In genomic region chr16:58411736-58412614, GRCh38 we compare ENCODE assay signal across 17 cellular contexts. TPM values are rescaled to one million over a fixed set of nuclear protein-coding genes. Genes with fewer than 3 reads are reported as not detected.
DNase-seq lines count a peak whose midpoint lies in the region; ATAC-seq, FAIRE-seq and TF ChIP-seq lines count a peak whose summit lies in the region.
"Had no signal": no experiment of that assay in that cellular context is flagged by ENCODE, and none has a peak within 500 bp of the region (broad histone marks: within the 10 kb centered on the region; RNA-seq: fewer than 3 reads in every experiment).

No MANE protein-coding gene starts in this region.

- WGBS in heart right ventricle, 2 donors = 85 to 87% methylated on average over 7 of the region's 7 CpGs

- peak in 3 of 8 donors; percentile 42 to 81 (median 65) for ATAC-seq in heart right ventricle
- no peak for ATAC-seq in activated CD8-positive, alpha-beta memory T cell treated with anti-CD3 and anti-CD28 coated beads, Interleukin-2, amount 10 ng/mL, durations not matched to agents 7 days and 5 days

- peak in 1 of 9 donors; percentile 9 for TF ChIP-seq CTCF in heart right ventricle (IDR thresholded peaks at IDR 0.05)

- H3K4me3 ChIP-seq in heart right ventricle = no peak overlapping the region
- H3K4me3 ChIP-seq: hepatocyte had no signal

- H3K9me3 Mint-ChIP-seq in activated CD8-positive, alpha-beta memory T cell treated with anti-CD3 and anti-CD28 coated beads, Interleukin-2, amount 10 ng/mL, durations not matched to agents 7 days and 5 days (ENCODE audit: low read depth) = no peaks in the 10 kb centered on the region

- H3K4me1 Mint-ChIP-seq in activated CD8-positive, alpha-beta memory T cell treated with anti-CD3 and anti-CD28 coated beads, Interleukin-2, amount 10 ng/mL, durations not matched to agents 7 days and 5 days = no peaks in the 10 kb centered on the region

- no peaks in the 10 kb centered on the region for H3K27me3 ChIP-seq in heart right ventricle
- H3K27me3 ChIP-seq: hepatocyte had no signal

- no peaks in the 10 kb centered on the region for H3K36me3 ChIP-seq in heart right ventricle
- H3K36me3 ChIP-seq: neutrophil had no signal

- H3K4me3 Mint-ChIP-seq in activated CD8-positive, alpha-beta memory T cell treated with anti-CD3 and anti-CD28 coated beads, Interleukin-2, amount 10 ng/mL, durations not matched to agents 7 days and 5 days = no peak overlapping the region

- peak overlapping the region in 9 of 10 donors; percentile 62 to 96 (median 92) for H3K27ac ChIP-seq in heart right ventricle
- H3K27ac ChIP-seq: hepatocyte, neutrophil had no signal

- H3K27me3 Mint-ChIP-seq in activated CD8-positive, alpha-beta memory T cell treated with anti-CD3 and anti-CD28 coated beads, Interleukin-2, amount 10 ng/mL, durations not matched to agents 7 days and 5 days = peaks cover 5% of the 10 kb centered on the region

- no peaks in the 10 kb centered on the region for H3K9me3 ChIP-seq in heart right ventricle
- H3K9me3 ChIP-seq: Caco-2, neutrophil had no signal

- DNase-seq in A172 (ENCODE audit: low spot score) (peak; percentile 21), HPDE6-E6E7 (ENCODE audit: extremely low spot score) (peak; percentile 60), SK-N-DZ (ENCODE audit: low spot score) (peak; percentile 42), heart right ventricle (no peak), GM19239 (ENCODE audit: insufficient read length, low spot score) (no peak), UCSD-AML1 (lab: John Stamatoyannopoulos, UW; ENCODE audit: unreplicated experiment) (no peak), AML-193 (lab: John Stamatoyannopoulos, UW) (no peak)
- no peak for DNase-seq in activated CD8-positive, alpha-beta memory T cell treated with anti-CD3 and anti-CD28 coated beads, Interleukin-2, amount 10 ng/mL, durations not matched to agents 7 days and 5 days
- DNase-seq: activated CD4-positive, alpha-beta T cell treated with anti-CD3 and anti-CD28 coated beads for 1 hour; activated naive CD4-positive, alpha-beta T cell treated with Interleukin-2 at 50 U/mL for 16 hours; Caco-2; HCEC 1CT; kidney glomerular epithelial cell; NCI-H1092 had no signal

- H3K4me1 ChIP-seq in heart right ventricle = peaks cover 9 to 63% (median 19%) of the 10 kb centered on the region in 9 donors
- H3K4me1 ChIP-seq: Caco-2 had no signal

- no peak overlapping the region for H3K27ac Mint-ChIP-seq in activated CD8-positive, alpha-beta memory T cell treated with anti-CD3 and anti-CD28 coated beads, Interleukin-2, amount 10 ng/mL, durations not matched to agents 7 days and 5 days

- FAIRE-seq in GM19239 (lab: Jason Lieb, UNC) = no peak
- FAIRE-seq: astrocyte had no signal

- intact Hi-C loops in heart right ventricle (cut with DNase I) = loop anchor here in 3 of 10 donors (5.0 to 10.0 kb wide), 2 partner anchors 65 to 67 kb away; no protein-coding TSS in a partner anchor

- CTCF ChIA-PET in activated CD8-positive, alpha-beta memory T cell treated with anti-CD3 and anti-CD28 coated beads, Interleukin-2, amount 10 ng/mL, durations not matched to agents 7 days and 5 days (lab: Charles Lee) = interaction anchor here (1.5 kb wide), 1 partner anchor 76 kb away, joined by 3 read pairs; no protein-coding TSS in a partner anchor

- no peaks in the 10 kb centered on the region for H3K36me3 Mint-ChIP-seq in activated CD8-positive, alpha-beta memory T cell treated with anti-CD3 and anti-CD28 coated beads, Interleukin-2, amount 10 ng/mL, durations not matched to agents 7 days and 5 days

RNA-seq across cellular contexts. Expression of gene GINS3, which starts 19.7 kb away (rescaled TPM):
- 30.5 and 34.0 TPM in 2 replicates for total RNA-seq in A172 (2014; rRNA removed; shearing (Covaris generic))
- polyA plus RNA-seq in SK-N-DZ (2014; cell fraction: cytosol; rRNA removed) = 32.9 and 35.8 TPM in 2 replicates
- polyA plus RNA-seq in SK-N-DZ (2014; cell fraction: nucleus; rRNA removed) = 22.8 and 24.5 TPM in 2 replicates
- 1 to 10 TPM; 4.0 to 8.8 (median 5.5) TPM for total RNA-seq in heart right ventricle
- 10 to 100 TPM in 1 of 2 donors, 1 to 10 TPM in 1; 6.9 to 13.5 TPM for polyA plus RNA-seq in heart right ventricle
- 10 to 100 TPM; 15.6 to 19.2 TPM for total RNA-seq in activated CD8-positive, alpha-beta memory T cell treated with anti-CD3 and anti-CD28 coated beads, Interleukin-2, amount 10 ng/mL, durations not matched to agents 7 days and 5 days

Comparison
In these comparisons a context has a peak if more than half of its experiments do, and no peak if none do; other contexts are left out.
1. DNase-seq: peak in A172 (single experiment), HPDE6-E6E7 (single experiment) and SK-N-DZ (single experiment); none in heart right ventricle (0 of 2), GM19239 (single experiment), activated CD8-positive, alpha-beta memory T cell treated with anti-CD3 and anti-CD28 coated beads, Interleukin-2, amount 10 ng/mL, durations not matched to agents 7 days and 5 days (single experiment), UCSD-AML1 (single experiment) and AML-193 (0 of 2).